In genomic region chr9:114908104-114908621, GRCh38 we compare ENCODE assay signal across 9 cellular contexts. TPM values are rescaled to one million over a fixed set of nuclear protein-coding genes. Genes with fewer than 3 reads are reported as not detected.
DNase-seq lines count a peak whose midpoint lies in the region; ATAC-seq, FAIRE-seq and TF ChIP-seq lines count a peak whose summit lies in the region.
"Had no signal": no experiment of that assay in that cellular context is flagged by ENCODE, and none has a peak within 500 bp of the region (broad histone marks: within the 10 kb centered on the region; RNA-seq: fewer than 3 reads in every experiment).

No MANE protein-coding gene starts in this region.

- intact Hi-C loops in esophagus muscularis mucosa (cut with DNase I) = loop anchor here (10.0 kb wide), 2 partner anchors 243 to 503 kb away; no protein-coding TSS in a partner anchor

- H3K4me1 ChIP-seq in NT2/D1 (ENCODE audit: insufficient read depth, insufficient read length) (peaks cover 16% of the 10 kb centered on the region), esophagus muscularis mucosa (no peaks in the 10 kb centered on the region)

- no peaks in the 10 kb centered on the region for H3K36me3 ChIP-seq in NT2/D1 (ENCODE audit: insufficient read depth, insufficient read length, low read length)
- H3K36me3 ChIP-seq in esophagus muscularis mucosa = no peaks in the 10 kb centered on the region

- H3K27me3 ChIP-seq in NT2/D1 (ENCODE audit: insufficient read depth, insufficient read length) = peaks cover 14% of the 10 kb centered on the region
- H3K27me3 ChIP-seq in esophagus muscularis mucosa = no peaks in the 10 kb centered on the region

- TF ChIP-seq CTCF in epithelial cell of esophagus (IDR thresholded peaks at IDR 0.05; ENCODE audit: insufficient read depth, low read depth, low read length, missing control alignments) (no peak), esophagus muscularis mucosa (IDR thresholded peaks at IDR 0.05) (no peak)

- no peak overlapping the region for H3K27ac ChIP-seq in esophagus muscularis mucosa (replicated peaks in 1 of 4)

- peak; percentile 99 for DNase-seq in DMS79 treated with DMSO at 0.1 percent for 48 hours (lab: John Stamatoyannopoulos, UW)
- peak; percentile 79 for DNase-seq in NT2/D1 (ENCODE audit: low read depth, low spot score)
- DNase-seq in epithelial cell of esophagus (ENCODE audit: low read depth) = peak; percentile 98
- DNase-seq in urothelium cell line (ENCODE audit: low spot score) = peak; percentile 42
- no peak for DNase-seq in esophagus muscularis mucosa (ENCODE audit: extremely low spot score)
- DNase-seq in stimulated activated CD4-positive, alpha-beta T cell treated with anti-CD3 and anti-CD28 coated beads, Interleukin-12 subunit alpha, Interleukin-12 subunit beta, amount 100 ng/mL, for 4 hours = no peak

- no peak for FAIRE-seq in urothelium cell line (lab: Jason Lieb, UNC)

- TF ChIP-seq EP300 in esophagus muscularis mucosa (IDR thresholded peaks at IDR 0.05) = no peak

- WGBS in esophagus muscularis mucosa = 81% methylated on average over 3 of the region's 3 CpGs

- ATAC-seq in HG02852 (IDR thresholded peaks at IDR 0.05; ENCODE audit: unreplicated experiment) = peak; percentile 43
- ATAC-seq in GM21737 (IDR thresholded peaks at IDR 0.05; ENCODE audit: unreplicated experiment) = no peak

- H3K4me3 ChIP-seq in NT2/D1 (ENCODE audit: insufficient read length, low read depth) = no peak overlapping the region
- H3K4me3 ChIP-seq in epithelial cell of esophagus (ENCODE audit: low read length) = no peak overlapping the region
- H3K4me3 ChIP-seq in esophagus muscularis mucosa = no peak overlapping the region

- H3K9ac ChIP-seq in NT2/D1 (ENCODE audit: insufficient read length, low read depth) = no peak overlapping the region

- H3K9me3 ChIP-seq in NT2/D1 (ENCODE audit: insufficient read depth, low read length) = no peaks in the 10 kb centered on the region
- no peaks in the 10 kb centered on the region for H3K9me3 ChIP-seq in esophagus muscularis mucosa

- no peak for TF ChIP-seq POLR2A in esophagus muscularis mucosa (IDR thresholded peaks at IDR 0.05; ENCODE audit: low read depth)

RNA-seq across cellular contexts. Expression of gene TNFSF8, which starts 22.2 kb away (rescaled TPM):
- total RNA-seq in esophagus muscularis mucosa = 1 to 10 TPM in 2 of 4 donors, under 1 TPM in 2; 0.46 to 4.0 (median 1.4) TPM
- total RNA-seq: dermis microvascular lymphatic vessel endothelial cell had no signal

Comparison
In these comparisons a context has a peak if more than half of its experiments do, and no peak if none do; other contexts are left out.
1. DNase-seq: peak in DMS79 treated with DMSO at 0.1 percent for 48 hours (single experiment), NT2/D1 (single experiment), epithelial cell of esophagus (single experiment) and urothelium cell line (single experiment); none in esophagus muscularis mucosa (single experiment) and stimulated activated CD4-positive, alpha-beta T cell treated with anti-CD3 and anti-CD28 coated beads, Interleukin-12 subunit alpha, Interleukin-12 subunit beta, amount 100 ng/mL, for 4 hours (single experiment).